ENCODE assay signal across 16 cellular contexts in the genomic region with DNA sequence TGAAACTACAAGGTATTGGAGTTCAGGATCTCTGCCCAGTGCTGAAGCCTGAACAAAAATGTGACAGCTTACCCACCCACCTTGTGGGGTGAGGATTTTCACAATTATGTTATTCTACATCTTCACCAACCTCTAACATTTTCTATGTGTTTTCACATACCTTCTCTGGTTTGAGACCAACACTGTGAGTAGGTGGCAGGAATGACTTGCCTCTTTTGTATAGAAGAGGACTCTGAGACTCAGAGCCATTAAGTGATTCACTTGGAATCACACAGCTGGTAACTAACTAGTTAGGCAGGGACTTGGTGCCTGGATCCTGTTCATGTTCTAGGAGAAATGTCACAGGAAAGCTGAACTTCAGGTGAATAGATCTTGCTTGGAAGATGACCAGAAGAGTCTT. TPM values are rescaled to one million over a fixed set of nuclear protein-coding genes. Genes with fewer than 3 reads are reported as not detected.
DNase-seq lines count a peak whose midpoint lies in the region; ATAC-seq, FAIRE-seq and TF ChIP-seq lines count a peak whose summit lies in the region.
"Had no signal": no experiment of that assay in that cellular context is flagged by ENCODE, and none has a peak within 500 bp of the region (broad histone marks: within the 10 kb centered on the region; RNA-seq: fewer than 3 reads in every experiment).

No MANE protein-coding gene starts in this region.

- H3K4me1 ChIP-seq in endothelial cell of umbilical vein (ENCODE audit: control insufficient read depth, extremely low read depth, insufficient read depth, low read length) (no peaks in the 10 kb centered on the region), GM23338 (ENCODE audit: insufficient read depth) (peaks cover 2% of the 10 kb centered on the region; the same call in 1 of the 2 replicates)
- H3K4me1 ChIP-seq: BLaER1 had no signal

- no peaks in the 10 kb centered on the region for H3K36me3 Mint-ChIP-seq in activated T-cell treated with anti-CD3 and anti-CD28 coated beads, Interleukin-2, amount 50 U/mL, for 72 hours (ENCODE audit: insufficient read depth in 2 of 2)
- H3K36me3 Mint-ChIP-seq in progenitor cell of endocrine pancreas (ENCODE audit: insufficient read depth) (no peaks in the 10 kb centered on the region), GM23338 (ENCODE audit: low read depth) (no peaks in the 10 kb centered on the region)

- BruUV-seq in endothelial cell of umbilical vein (replicated peaks; lab: Mats Ljungman, UMichigan), result no TSS peak

- no peak overlapping the region for H2AFZ ChIP-seq in endothelial cell of umbilical vein (ENCODE audit: low read depth, low read length)
- no peak overlapping the region for H2AFZ ChIP-seq in GM23338

- no peak overlapping the region for H3K9ac ChIP-seq in endothelial cell of umbilical vein (replicated peaks; ENCODE audit: extremely low read depth, insufficient read depth, low read length)
- H3K9ac ChIP-seq: BLaER1 had no signal

- intact Hi-C loops in endothelial cell of umbilical vein (cut with micrococcal nuclease), result no loop called here

- peaks cover 7% of the 10 kb centered on the region for H3K4me1 Mint-ChIP-seq in activated T-cell treated with anti-CD3 and anti-CD28 coated beads, Interleukin-2, amount 50 U/mL, for 72 hours (ENCODE audit: low read depth)
- H3K4me1 Mint-ChIP-seq in progenitor cell of endocrine pancreas (ENCODE audit: low read depth), result peaks cover 20% of the 10 kb centered on the region
- peaks cover 1% of the 10 kb centered on the region; the same call in 2 of the 3 replicates for H3K4me1 Mint-ChIP-seq in GM23338
- H3K4me1 Mint-ChIP-seq: CD8-positive, alpha-beta memory T cell had no signal

- no peak overlapping the region for H3K4me3 Mint-ChIP-seq in activated T-cell treated with anti-CD3 and anti-CD28 coated beads, Interleukin-2, amount 50 U/mL, for 72 hours
- H3K4me3 Mint-ChIP-seq in progenitor cell of endocrine pancreas (ENCODE audit: low read depth) (no peak overlapping the region), GM23338 (no peak overlapping the region)
- H3K4me3 Mint-ChIP-seq: CD8-positive, alpha-beta memory T cell had no signal

- TF ChIP-seq POLR2A in endothelial cell of umbilical vein (IDR thresholded peaks at IDR 0.05; ENCODE audit: low read depth, low read length), result no peak

- no peaks in the 10 kb centered on the region for H3K9me3 Mint-ChIP-seq in activated T-cell treated with anti-CD3 and anti-CD28 coated beads, Interleukin-2, amount 50 U/mL, for 72 hours
- H3K9me3 Mint-ChIP-seq in progenitor cell of endocrine pancreas (ENCODE audit: low read depth) (no peaks in the 10 kb centered on the region), GM23338 (no peaks in the 10 kb centered on the region)

- CTCF ChIA-PET in endothelial cell of umbilical vein (lab: Charles Lee), result interaction anchor here (0.5 to 1.6 kb wide), 3 partner anchors 9 to 40 kb away, joined by 3 to 4 read pairs (median 4); no protein-coding TSS in a partner anchor

- no peaks in the 10 kb centered on the region for H3K9me3 ChIP-seq in endothelial cell of umbilical vein (replicated peaks; ENCODE audit: control insufficient read depth, insufficient read depth, low read length)
- H3K9me3 ChIP-seq: BLaER1 had no signal

- ATAC-seq in activated T-cell treated with anti-CD3 and anti-CD28 coated beads, Interleukin-2, amount 50 U/mL, for 72 hours (replicated peaks in 1 of 2), result peak; percentile 41 to 85
- no peak for ATAC-seq in GM23338
- ATAC-seq: HCT116 had no signal

- H3K4me2 ChIP-seq in endothelial cell of umbilical vein (ENCODE audit: insufficient read depth, low read length) (no peak overlapping the region), GM23338 (no peak overlapping the region)
- H3K4me2 ChIP-seq: BLaER1 had no signal

- no peaks in the 10 kb centered on the region for H3K9me1 ChIP-seq in endothelial cell of umbilical vein (replicated peaks; ENCODE audit: control insufficient read depth, extremely low read depth, insufficient read depth, low read length)

- DNase-seq in activated T-cell treated with anti-CD3 and anti-CD28 coated beads, Interleukin-2, amount 50 U/mL, for 72 hours, result no peak
- DNase-seq in activated T-cell treated with anti-CD3 and anti-CD28 coated beads, Interleukin-2, amount 50 U/mL, for 48 hours, result no peak
- DNase-seq in endothelial cell of umbilical vein (ENCODE audit: low read depth, low spot score), result no peak
- no peak for DNase-seq in progenitor cell of endocrine pancreas (ENCODE audit: low spot score, unreplicated experiment)
- no peak for DNase-seq in NCI-H524 (lab: John Stamatoyannopoulos, UW)
- DNase-seq in KG1 (lab: John Stamatoyannopoulos, UW), result no peak
- no peak for DNase-seq in GM23338 (ENCODE audit: low spot score)
- DNase-seq: 8988T; AML-193; CD8-positive, alpha-beta memory T cell; GF-D8 had no signal

- no peaks in the 10 kb centered on the region for H3K36me3 ChIP-seq in endothelial cell of umbilical vein (ENCODE audit: control insufficient read depth in 2 of 2, extremely low read depth in 1 of 2, insufficient read depth in 2 of 2, low read length in 2 of 2)
- H3K36me3 ChIP-seq in GM23338 (ENCODE audit: insufficient read depth), result no peaks in the 10 kb centered on the region
- H3K36me3 ChIP-seq: BLaER1 had no signal

- no peaks in the 10 kb centered on the region for H3K9me2 ChIP-seq in GM23338 (ENCODE audit: insufficient read depth)

- H3K27me3 Mint-ChIP-seq in activated T-cell treated with anti-CD3 and anti-CD28 coated beads, Interleukin-2, amount 50 U/mL, for 72 hours (ENCODE audit: low read depth), result peaks cover 5% of the 10 kb centered on the region
- H3K27me3 Mint-ChIP-seq in progenitor cell of endocrine pancreas, result no peaks in the 10 kb centered on the region
- H3K27me3 Mint-ChIP-seq in GM23338 (ENCODE audit: insufficient read depth, low read depth, poor library complexity), result peaks cover 5% of the 10 kb centered on the region

- POLR2A ChIA-PET in endothelial cell of umbilical vein (lab: Charles Lee), result interaction anchor here (0.6 kb wide), 1 partner anchor 313 kb away, joined by 4 read pairs; no protein-coding TSS in a partner anchor

- no peak overlapping the region for H3K27ac Mint-ChIP-seq in activated T-cell treated with anti-CD3 and anti-CD28 coated beads, Interleukin-2, amount 50 U/mL, for 72 hours
- H3K27ac Mint-ChIP-seq in progenitor cell of endocrine pancreas (peak overlapping the region; percentile 78), GM23338 (no peak overlapping the region)
- H3K27ac Mint-ChIP-seq: CD8-positive, alpha-beta memory T cell had no signal

- H3F3A ChIP-seq in GM23338 (replicated peaks; ENCODE audit: low read depth), result no peaks in the 10 kb centered on the region

- TF ChIP-seq CTCF in endothelial cell of umbilical vein (IDR thresholded peaks at IDR 0.05; ENCODE audit: extremely low read depth in 1 of 2, insufficient read depth in 1 of 2, low read depth in 1 of 2, low read length in 2 of 2) (no peak), progenitor cell of endocrine pancreas (IDR thresholded peaks at IDR 0.05; ENCODE audit: unreplicated experiment) (no peak), GM23338 (conservative IDR thresholded peaks at IDR 0.05; ENCODE audit: low read depth in 2 of 2) (no peak)

- H3K27me3 ChIP-seq in endothelial cell of umbilical vein (ENCODE audit: control insufficient read depth in 2 of 2, insufficient read depth in 2 of 2, low read length in 2 of 2), result peaks cover 0 to 2% of the 10 kb centered on the region in 2 experiments
- no peaks in the 10 kb centered on the region for H3K27me3 ChIP-seq in GM23338 (ENCODE audit: insufficient read depth)
- H3K27me3 ChIP-seq: BLaER1 had no signal

- peak; percentile 18 for FAIRE-seq in endothelial cell of umbilical vein (lab: Jason Lieb, UNC)
- FAIRE-seq: GM19239, H54, HTR-8/SVneo had no signal

- H3K4me3 ChIP-seq in endothelial cell of umbilical vein (replicated peaks in 1 of 3; ENCODE audit: insufficient read depth in 1 of 3, low read depth in 1 of 3, low read length in 3 of 3) (no peak overlapping the region), GM23338 (no peak overlapping the region)
- H3K4me3 ChIP-seq: BLaER1 had no signal

- H3K79me2 ChIP-seq in endothelial cell of umbilical vein (ENCODE audit: control insufficient read depth, insufficient read depth, low read length), result no peaks in the 10 kb centered on the region
- H3K79me2 ChIP-seq in GM23338 (replicated peaks; ENCODE audit: insufficient read depth), result no peaks in the 10 kb centered on the region

- H4K20me1 ChIP-seq in endothelial cell of umbilical vein (replicated peaks; ENCODE audit: control insufficient read depth, extremely low read depth, insufficient read depth, low read length) (no peaks in the 10 kb centered on the region), GM23338 (replicated peaks; ENCODE audit: insufficient read depth) (no peaks in the 10 kb centered on the region)
- H4K20me1 ChIP-seq: BLaER1 had no signal

- no peak overlapping the region for H3K27ac ChIP-seq in endothelial cell of umbilical vein (ENCODE audit: insufficient read depth, low read depth, low read length)
- H3K27ac ChIP-seq in GM23338 (ENCODE audit: low read depth), result no peak overlapping the region
- H3K27ac ChIP-seq: BLaER1 had no signal

- dilution Hi-C loops in endothelial cell of umbilical vein (cut with MboI; ENCODE audit: extremely low pct_ligation_motif_present, low sequenced_read_pairs), result no loop called here

RNA-seq across cellular contexts. Expression of a gene that starts 14.8 kb away (rescaled TPM):
- 10 to 100 TPM; 19.0 to 20.3 TPM for total RNA-seq in activated T-cell treated with anti-CD3 and anti-CD28 coated beads, Interleukin-2, amount 50 U/mL, for 72 hours
- total RNA-seq in endothelial cell of umbilical vein (12.5 and 12.9 TPM in 2 replicates), progenitor cell of endocrine pancreas (13.8 and 17.0 TPM in 2 replicates)
- polyA plus RNA-seq in endothelial cell of umbilical vein (2.0 and 3.7 TPM in 2 replicates), GM23338 (2016; fragmentation: Nextera tagmentation; extraction: Ambion mirVana) (27.4 and 29.3 TPM in 2 replicates)
- 4.3 and 5.0 TPM in 2 replicates for polyA plus RNA-seq in endothelial cell of umbilical vein (2011; cell fraction: cytosol; rRNA removed)
- polyA plus RNA-seq in endothelial cell of umbilical vein (2011; cell fraction: nucleus; rRNA removed), result 8.6 and 9.5 TPM in 2 replicates
- polyA plus RNA-seq in endothelial cell of umbilical vein (2012), result 10.8 and 11.9 TPM in 2 replicates
- polyA minus RNA-seq in endothelial cell of umbilical vein, result 15.7 and 18.2 TPM in 2 replicates
- polyA minus RNA-seq in endothelial cell of umbilical vein (2011; cell fraction: cytosol; rRNA and poly(A)+ RNA removed), result 14.0 TPM
- polyA minus RNA-seq in endothelial cell of umbilical vein (2011; cell fraction: nucleus; rRNA and poly(A)+ RNA removed), result 32.2 and 39.4 TPM in 2 replicates
- 44.3 and 46.3 TPM in 2 replicates for total RNA-seq in GM23338 (2014; rRNA removed; shearing (Covaris generic))

RNA-seq across cellular contexts. Expression of a gene that starts 25.7 kb away (rescaled TPM):
- 10 to 100 TPM; 19.3 to 35.3 TPM for total RNA-seq in activated T-cell treated with anti-CD3 and anti-CD28 coated beads, Interleukin-2, amount 50 U/mL, for 72 hours
- total RNA-seq in endothelial cell of umbilical vein (27.9 and 31.9 TPM in 2 replicates), progenitor cell of endocrine pancreas (3.9 and 4.2 TPM in 2 replicates)
- polyA plus RNA-seq in endothelial cell of umbilical vein (31.5 and 33.9 TPM in 2 replicates), GM23338 (2016; fragmentation: Nextera tagmentation; extraction: Ambion mirVana) (0.82 and 1.2 TPM in 2 replicates)
- 26.0 and 29.6 TPM in 2 replicates for polyA plus RNA-seq in endothelial cell of umbilical vein (2011; cell fraction: cytosol; rRNA removed)
- 42.5 and 48.6 TPM in 2 replicates for polyA plus RNA-seq in endothelial cell of umbilical vein (2011; cell fraction: nucleus; rRNA removed)
- 32.0 and 35.1 TPM in 2 replicates for polyA plus RNA-seq in endothelial cell of umbilical vein (2012)
- 132 and 140 TPM in 2 replicates for polyA minus RNA-seq in endothelial cell of umbilical vein
- 21.7 TPM for polyA minus RNA-seq in endothelial cell of umbilical vein (2011; cell fraction: cytosol; rRNA and poly(A)+ RNA removed)
- polyA minus RNA-seq in endothelial cell of umbilical vein (2011; cell fraction: nucleus; rRNA and poly(A)+ RNA removed), result 151 and 175 TPM in 2 replicates
- 0.94 and 2.7 TPM in 2 replicates for total RNA-seq in GM23338 (2014; rRNA removed; shearing (Covaris generic))
